ENCODE assay signal across 20 cellular contexts in genomic region chr9:83166369-83166768, GRCh38.
DNase-seq lines count a peak whose midpoint lies in the region; ATAC-seq lines count a peak whose summit lies in the region.
"Had no signal": no experiment of that assay in that cellular context is flagged by ENCODE, and none has a peak within 500 bp of the region (broad histone marks: within the 10 kb centered on the region; RNA-seq: fewer than 3 reads in every experiment).

No MANE protein-coding gene starts in this region.

- no peaks in the 10 kb centered on the region for H3K4me1 Mint-ChIP-seq in stimulated activated memory B cell treated with anti-CD40 and anti-IgM and Interleukin-4, amounts not matched to agents 10 μg/mL and 1 μg/mL and 100 μg/mL, for 72 hours
- H3K4me1 Mint-ChIP-seq: activated B cell treated with CpG ODN at 0.5 μM for 24 hours; CD8-positive, alpha-beta memory T cell; memory B cell had no signal

- no peaks in the 10 kb centered on the region for H3K27me3 Mint-ChIP-seq in stimulated activated memory B cell treated with anti-CD40 and anti-IgM and Interleukin-4, amounts not matched to agents 10 μg/mL and 1 μg/mL and 100 μg/mL, for 72 hours
- H3K27me3 Mint-ChIP-seq: activated B cell treated with CpG ODN at 0.5 μM for 24 hours; activated T-cell treated with anti-CD3 and anti-CD28 coated beads, Interleukin-2, amount 50 U/mL, for 24 hours; memory B cell had no signal

- H3K9me3 Mint-ChIP-seq in stimulated activated memory B cell treated with anti-CD40 and anti-IgM and Interleukin-4, amounts not matched to agents 10 μg/mL and 1 μg/mL and 100 μg/mL, for 72 hours: peaks cover 16% of the 10 kb centered on the region

- ATAC-seq in stimulated activated memory B cell treated with anti-CD40 and anti-IgM and Interleukin-4, amounts not matched to agents 10 μg/mL and 1 μg/mL and 100 μg/mL, for 72 hours: peak; percentile 16
- ATAC-seq in GM21526 (IDR thresholded peaks at IDR 0.05; ENCODE audit: low FRiP score, unreplicated experiment) (no peak), GM21360 (IDR thresholded peaks at IDR 0.05; ENCODE audit: unreplicated experiment) (no peak)
- ATAC-seq: HCT116 had no signal

- no peak overlapping the region for H3K27ac Mint-ChIP-seq in stimulated activated memory B cell treated with anti-CD40 and anti-IgM and Interleukin-4, amounts not matched to agents 10 μg/mL and 1 μg/mL and 100 μg/mL, for 72 hours
- H3K27ac Mint-ChIP-seq: activated B cell treated with CpG ODN at 0.5 μM for 24 hours; activated T-cell treated with anti-CD3 and anti-CD28 coated beads, Interleukin-2, amount 50 U/mL, for 24 hours; CD8-positive, alpha-beta memory T cell; memory B cell had no signal

- H3K4me3 Mint-ChIP-seq in stimulated activated memory B cell treated with anti-CD40 and anti-IgM and Interleukin-4, amounts not matched to agents 10 μg/mL and 1 μg/mL and 100 μg/mL, for 72 hours: no peak overlapping the region
- H3K4me3 Mint-ChIP-seq: activated B cell treated with CpG ODN at 0.5 μM for 24 hours; activated T-cell treated with anti-CD3 and anti-CD28 coated beads, Interleukin-2, amount 50 U/mL, for 24 hours; CD8-positive, alpha-beta memory T cell; memory B cell had no signal

- H3K36me3 Mint-ChIP-seq in stimulated activated memory B cell treated with anti-CD40 and anti-IgM and Interleukin-4, amounts not matched to agents 10 μg/mL and 1 μg/mL and 100 μg/mL, for 72 hours: no peaks in the 10 kb centered on the region
- H3K36me3 Mint-ChIP-seq: CD8-positive, alpha-beta memory T cell; memory B cell had no signal

- DNase-seq in HT-29 (ENCODE audit: low spot score) (peak; percentile 91), NCI-H774 (lab: John Stamatoyannopoulos, UW) (peak; percentile 47), islet precursor cell (peak; percentile 67), D341Med (ENCODE audit: low spot score) (no peak)
- DNase-seq in stimulated activated naive CD4-positive, alpha-beta T cell (lab: John Stamatoyannopoulos, UW): no peak
- DNase-seq: activated B cell treated with CpG ODN at 0.5 μM for 24 hours; activated T-cell treated with anti-CD3 and anti-CD28 coated beads, Interleukin-2, amount 50 U/mL, for 24 hours; CD8-positive, alpha-beta memory T cell; effector CD4-positive, alpha-beta T cell; glutamatergic neuron; IMR-90; NCI-H2081 treated with DMSO at 0.1 percent for 48 hours; posterior cingulate gyrus; Right ventricle myocardium superior; stimulated activated CD4-positive, alpha-beta T cell treated with anti-CD3 and anti-CD28 coated beads, Interleukin-4, amount 100 ng/mL, for 4 hours had no signal

Comparison
In these comparisons a context has a peak if more than half of its experiments do, and no peak if none do; other contexts are left out.
1. DNase-seq: peak in HT-29 (single experiment), NCI-H774 (single experiment) and islet precursor cell (single experiment); none in stimulated activated naive CD4-positive, alpha-beta T cell (0 of 6) and D341Med (single experiment).